ENCODE assay signal across 25 cellular contexts in the genomic region with DNA sequence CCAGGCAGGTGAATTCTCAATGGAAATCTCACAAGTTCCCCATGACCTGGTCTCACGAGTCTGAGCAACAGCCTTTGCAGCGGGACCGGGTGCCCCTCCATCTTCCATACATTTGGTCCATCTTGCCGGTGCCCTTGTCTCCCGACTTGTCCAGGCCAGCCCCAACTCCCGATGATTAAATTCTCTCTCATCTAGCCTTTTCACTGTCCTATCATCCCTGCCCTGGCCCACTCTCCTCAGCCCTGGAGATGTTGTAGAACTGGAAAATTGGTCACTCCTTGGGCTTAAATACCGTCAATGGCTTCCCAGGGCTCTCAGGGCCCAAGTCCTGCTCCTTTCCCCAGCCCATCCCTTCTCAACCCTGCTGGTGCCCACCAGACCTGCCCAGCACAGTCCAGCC. TPM values are rescaled to one million over a fixed set of nuclear protein-coding genes. Genes with fewer than 3 reads are reported as not detected.
DNase-seq lines count a peak whose midpoint lies in the region; FAIRE-seq and TF ChIP-seq lines count a peak whose summit lies in the region.
"Had no signal": no experiment of that assay in that cellular context is flagged by ENCODE, and none has a peak within 500 bp of the region (broad histone marks: within the 10 kb centered on the region; RNA-seq: fewer than 3 reads in every experiment).

No MANE protein-coding gene starts in this region.

- no peak for TF ChIP-seq CTCF in right atrium auricular region (IDR thresholded peaks at IDR 0.05)
- no peak for TF ChIP-seq CTCF in left ventricle myocardium inferior (IDR thresholded peaks at IDR 0.05; ENCODE audit: borderline replicate concordance)
- TF ChIP-seq CTCF in esophagus muscularis mucosa (IDR thresholded peaks at IDR 0.05) = no peak

- no peaks in the 10 kb centered on the region for H3K9me3 ChIP-seq in right atrium auricular region
- peaks cover 18% of the 10 kb centered on the region for H3K9me3 ChIP-seq in left ventricle myocardium inferior (replicated peaks)
- H3K9me3 ChIP-seq in esophagus muscularis mucosa = no peaks in the 10 kb centered on the region
- peaks cover 2 to 6% of the 10 kb centered on the region in 2 donors for H3K9me3 ChIP-seq in neuronal stem cell (replicated peaks in 1 of 2; ENCODE audit: control insufficient read depth in 2 of 2, insufficient read depth in 1 of 2, low read depth in 1 of 2, low read length in 2 of 2)
- H3K9me3 ChIP-seq: A549, BE2C had no signal

- intact Hi-C loops in left ventricle myocardium inferior (cut with micrococcal nuclease) (no loop called here), esophagus muscularis mucosa (cut with DNase I) (no loop called here)

- H2BK15ac ChIP-seq in neuronal stem cell (ENCODE audit: low read length) = peak overlapping the region; percentile 46

- H3K23ac ChIP-seq in neuronal stem cell (ENCODE audit: low read depth, low read length, poor library complexity) = no peak overlapping the region

- no peak overlapping the region for H3K4me2 ChIP-seq in neuronal stem cell (ENCODE audit: insufficient read depth, low read length, poor library complexity, severe bottlenecking)
- H3K4me2 ChIP-seq: A549; BLaER1 treated with 17β-estradiol and CSF1 and Interleukin-3, amounts not matched to agents 10 nM and 100 nM; GM23338 had no signal

- no peak overlapping the region for H3K9ac ChIP-seq in neuronal stem cell (ENCODE audit: low read depth, low read length, poor library complexity)
- H3K9ac ChIP-seq: BLaER1 treated with 17β-estradiol and CSF1 and Interleukin-3, amounts not matched to agents 10 nM and 100 nM had no signal

- H3K36me3 ChIP-seq in right atrium auricular region (no peaks in the 10 kb centered on the region), left ventricle myocardium inferior (no peaks in the 10 kb centered on the region), esophagus muscularis mucosa (no peaks in the 10 kb centered on the region), neuronal stem cell (replicated peaks in 1 of 2; ENCODE audit: control insufficient read depth in 2 of 2, insufficient read depth in 2 of 2, low read length in 2 of 2) (no peaks in the 10 kb centered on the region)
- H3K36me3 ChIP-seq: BE2C; BLaER1 treated with 17β-estradiol and CSF1 and Interleukin-3, amounts not matched to agents 10 nM and 100 nM had no signal

- H3K27me3 ChIP-seq in right atrium auricular region (no peaks in the 10 kb centered on the region), left ventricle myocardium inferior (ENCODE audit: low read depth) (peaks cover 47% of the 10 kb centered on the region), esophagus muscularis mucosa (peaks cover 0 to 21% (median 0%) of the 10 kb centered on the region in 4 donors), neuronal stem cell (ENCODE audit: control insufficient read depth in 3 of 3, insufficient read depth in 3 of 3, low read depth in 1 of 3, low read length in 3 of 3) (no peaks in the 10 kb centered on the region)
- H3K27me3 ChIP-seq: BE2C; BLaER1 treated with 17β-estradiol and CSF1 and Interleukin-3, amounts not matched to agents 10 nM and 100 nM had no signal

- TF ChIP-seq POLR2A in esophagus muscularis mucosa (IDR thresholded peaks at IDR 0.05; ENCODE audit: low read depth) (no peak), GM12892 (IDR thresholded peaks at IDR 0.05; ENCODE audit: low read depth, low read length) (no peak)

- no peak overlapping the region for H4K91ac ChIP-seq in neuronal stem cell (ENCODE audit: low read depth, low read length, poor library complexity)

- H2BK12ac ChIP-seq in neuronal stem cell (ENCODE audit: low read length) = no peak overlapping the region

- H2AK5ac ChIP-seq in neuronal stem cell (ENCODE audit: low read depth, low read length) = peak overlapping the region; percentile 78

- no peaks in the 10 kb centered on the region for H3K79me1 ChIP-seq in neuronal stem cell (ENCODE audit: low read depth, low read length)

- H3K4me1 ChIP-seq in right atrium auricular region = no peaks in the 10 kb centered on the region
- no peaks in the 10 kb centered on the region for H3K4me1 ChIP-seq in left ventricle myocardium inferior
- H3K4me1 ChIP-seq in esophagus muscularis mucosa = peaks cover 0 to 3% (median 0%) of the 10 kb centered on the region in 4 donors
- H3K4me1 ChIP-seq in neuronal stem cell (ENCODE audit: control insufficient read depth in 2 of 2, insufficient read depth in 1 of 2, low read depth in 1 of 2, low read length in 2 of 2) = peaks cover 3% of the 10 kb centered on the region in 2 donors
- H3K4me1 ChIP-seq: A549 had no signal

- no peak overlapping the region for H2AFZ ChIP-seq in neuronal stem cell (ENCODE audit: low read length)
- H2AFZ ChIP-seq: GM23338 had no signal

- no peak overlapping the region for H3K18ac ChIP-seq in neuronal stem cell (ENCODE audit: low read length)

- H3K27ac ChIP-seq in right atrium auricular region = no peak overlapping the region
- no peak overlapping the region for H3K27ac ChIP-seq in left ventricle myocardium inferior (replicated peaks)
- no peak overlapping the region for H3K27ac ChIP-seq in esophagus muscularis mucosa (replicated peaks in 1 of 4)
- no peak overlapping the region for H3K27ac ChIP-seq in neuronal stem cell (replicated peaks; ENCODE audit: low read length)
- H3K27ac ChIP-seq: A549; BLaER1 treated with 17β-estradiol and CSF1 and Interleukin-3, amounts not matched to agents 10 nM and 100 nM had no signal

- no peak overlapping the region for H3K4me3 ChIP-seq in right atrium auricular region
- H3K4me3 ChIP-seq in left ventricle myocardium inferior = no peak overlapping the region
- no peak overlapping the region for H3K4me3 ChIP-seq in esophagus muscularis mucosa
- no peak overlapping the region for H3K4me3 ChIP-seq in neuronal stem cell (ENCODE audit: low read length in 2 of 2)
- H3K4me3 ChIP-seq: A549; BLaER1 treated with 17β-estradiol and CSF1 and Interleukin-3, amounts not matched to agents 10 nM and 100 nM; GM12878; GM23338 had no signal

- no peak overlapping the region for H3K14ac ChIP-seq in neuronal stem cell (ENCODE audit: low read length)

- WGBS in esophagus muscularis mucosa = 88% methylated on average over 7 of the region's 7 CpGs
- no CpG with 5 or more reads among the region's 7 CpGs for WGBS in neuronal stem cell (ENCODE audit: extremely low coverage in 2 of 2, insufficient read length in 2 of 2, insufficient replicate concordance in 1 of 2), 2 donors

- DNase-seq in right atrium auricular region (ENCODE audit: low spot score) = peak; percentile 16
- no peak for DNase-seq in left ventricle myocardium inferior
- DNase-seq in esophagus muscularis mucosa (ENCODE audit: extremely low spot score) = peak; percentile 74
- DNase-seq in neuronal stem cell (ENCODE audit: low spot score) = no peak
- DNase-seq in GM12892 (ENCODE audit: insufficient read length) = no peak
- DNase-seq in kidney tubule cell (ENCODE audit: low spot score) = no peak
- DNase-seq: 8988T; ACHN; AML-193; BE2C; CD4-positive, alpha-beta T cell; CD8-positive, alpha-beta memory T cell; DMS 273 treated with DMSO at 0.1 percent for 48 hours; DMS79; EL; GDM1; H9 had no signal

- no peak for TF ChIP-seq EP300 in esophagus muscularis mucosa (IDR thresholded peaks at IDR 0.05)

- H4K8ac ChIP-seq in neuronal stem cell (ENCODE audit: low read depth, low read length) = no peak overlapping the region

- no peak overlapping the region for H2BK120ac ChIP-seq in neuronal stem cell (ENCODE audit: low read depth, low read length)

- no peak overlapping the region for H3K4ac ChIP-seq in neuronal stem cell (ENCODE audit: low read length)

- FAIRE-seq in GM12892 (lab: Jason Lieb, UNC) = no peak
- FAIRE-seq: A549, D721Med, GM12878, GM18507 had no signal

- H2BK5ac ChIP-seq in neuronal stem cell (ENCODE audit: low read length) = no peak overlapping the region

RNA-seq across cellular contexts. Expression of a gene that starts 34.4 kb away (rescaled TPM):
- not detected for total RNA-seq in right atrium auricular region
- not detected for total RNA-seq in left ventricle myocardium inferior
- total RNA-seq in esophagus muscularis mucosa = not detected
- polyA plus RNA-seq in neuronal stem cell (2013, experiment 1 of 2) = not detected
- polyA plus RNA-seq in neuronal stem cell (2013, experiment 2 of 2) = not detected
- polyA plus RNA-seq in GM12892 (2012; ENCODE audit: missing spikeins) = not detected
- total RNA-seq: CD4-positive, alpha-beta T cell; CD8-positive, alpha-beta memory T cell; GM12878; GM23338; H4 had no signal
- polyA plus RNA-seq: A549; CD14-positive monocyte; CD8-positive, alpha-beta memory T cell; GM12878 had no signal

Comparison
In these comparisons a context has a peak if more than half of its experiments do, and no peak if none do; other contexts are left out.
1. DNase-seq: peak in right atrium auricular region (single experiment) and esophagus muscularis mucosa (single experiment); none in left ventricle myocardium inferior (single experiment), neuronal stem cell (single experiment), GM12892 (single experiment) and kidney tubule cell (single experiment).